Comparison of ENCODE assay signal across 1 cellular context in genomic region chr12:32021346-32021773, GRCh38.
TF ChIP-seq lines count a peak whose summit lies in the region.

No MANE protein-coding gene starts in this region.

TF ChIP-seq in K562, 482 proteins besides CTCF, POLR2A, EP300 and RAD21 (continued from another document and continues in another):
- TF ChIP-seq KLF6 (CRISPR knock-in tag; IDR thresholded peaks at IDR 0.05; ENCODE audit: borderline replicate concordance) (peak; percentile 99), POU5F1 (IDR thresholded peaks at IDR 0.05; ENCODE audit: borderline replicate concordance, low read depth, low read length, partially characterized antibody) (no peak), PKNOX1 (IDR thresholded peaks at IDR 0.05) (peak; percentile 44), TSC22D4 (tag; IDR thresholded peaks at IDR 0.05) (no peak), MITF (IDR thresholded peaks at IDR 0.05) (no peak), ZZZ3 (IDR thresholded peaks at IDR 0.05) (no peak), CHD1 (IDR thresholded peaks at IDR 0.05; ENCODE audit: low read length) (no peak), ZNF318 (IDR thresholded peaks at IDR 0.05; ENCODE audit: borderline replicate concordance in 1 of 2, low read depth in 1 of 2) (no peak), RAD51 (IDR thresholded peaks at IDR 0.05; ENCODE audit: borderline replicate concordance, low read depth) (no peak), TAF9B (IDR thresholded peaks at IDR 0.05; ENCODE audit: partially characterized antibody) (no peak), ZNF311 (CRISPR knock-in tag; IDR thresholded peaks at IDR 0.05) (peak; percentile 99), MEF2D (tag; conservative IDR thresholded peaks at IDR 0.05; ENCODE audit: low read depth) (peak; percentile 99), YBX1 (IDR thresholded peaks at IDR 0.05) (no peak), THRA (IDR thresholded peaks at IDR 0.05) (no peak), ZNF12 (CRISPR knock-in tag; IDR thresholded peaks at IDR 0.05) (no peak), HOXB6 (CRISPR knock-in tag; IDR thresholded peaks at IDR 0.05; ENCODE audit: borderline replicate concordance) (peak; percentile 90; the same call in 1 of the 2 replicates), SNIP1 (IDR thresholded peaks at IDR 0.05; ENCODE audit: low read depth) (no peak), ZNF77 (CRISPR knock-in tag; IDR thresholded peaks at IDR 0.05) (no peak), NCOR1 (IDR thresholded peaks at IDR 0.05) (no peak), PRDM10 (IDR thresholded peaks at IDR 0.05; ENCODE audit: partially characterized antibody) (no peak), FOXJ2 (tag; IDR thresholded peaks at IDR 0.05) (no peak), CHD2 (IDR thresholded peaks at IDR 0.05; ENCODE audit: low read depth, low read length) (no peak), PREB (CRISPR knock-in tag; IDR thresholded peaks at IDR 0.05) (no peak), THRB (CRISPR knock-in tag; conservative IDR thresholded peaks at IDR 0.05) (peak; percentile 98), RERE (CRISPR knock-in tag; IDR thresholded peaks at IDR 0.05; ENCODE audit: borderline replicate concordance) (no peak), NCOA2 (IDR thresholded peaks at IDR 0.05; ENCODE audit: partially characterized antibody in 2 of 2) (no peak), ELF4 (CRISPR knock-in tag; IDR thresholded peaks at IDR 0.05) (peak; percentile 95), ARID3A (IDR thresholded peaks at IDR 0.05; ENCODE audit: borderline replicate concordance, low read depth, low read length) (no peak)
